In the genomic region with DNA sequence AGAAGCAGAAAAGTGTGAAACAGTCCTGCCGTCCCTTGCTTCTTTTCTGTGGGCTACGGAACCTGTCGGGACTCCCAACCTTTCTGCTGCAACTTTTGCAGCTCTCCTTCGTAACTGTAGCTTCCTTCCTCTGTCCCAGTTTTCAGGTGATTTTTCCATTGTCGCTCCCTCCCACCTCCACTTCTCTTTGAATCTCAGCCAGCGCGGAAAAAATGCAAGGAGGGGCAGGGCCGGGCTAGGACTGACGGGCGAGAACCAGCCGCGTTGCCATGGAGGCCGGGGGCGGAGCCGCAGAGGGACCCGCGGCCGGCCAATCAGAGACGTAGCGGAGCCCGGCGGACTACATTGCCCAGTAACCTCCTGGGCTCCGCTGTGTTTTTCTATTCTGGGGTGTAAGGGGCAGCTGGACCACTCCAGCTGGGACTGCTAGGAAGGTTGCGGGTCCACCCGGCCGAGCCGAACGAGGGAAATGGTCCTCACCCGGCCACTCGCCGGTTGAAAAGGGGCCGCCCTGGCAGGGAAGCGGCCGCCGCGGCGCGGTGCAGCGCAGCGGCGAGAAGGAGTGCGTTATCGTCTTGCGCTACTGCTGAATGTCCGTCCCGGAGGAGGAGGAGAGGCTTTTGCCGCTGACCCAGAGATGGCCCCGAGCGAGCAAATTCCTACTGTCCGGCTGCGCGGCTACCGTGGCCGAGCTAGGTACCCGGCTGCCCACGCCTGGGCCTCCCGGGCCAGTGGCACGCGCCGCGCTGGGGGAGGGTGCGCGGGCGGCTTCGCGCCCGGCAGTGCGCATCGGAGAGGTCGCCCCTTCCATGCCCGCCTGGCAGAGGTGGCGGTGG, we compare ENCODE assay signal across 1 cellular context.
TF ChIP-seq lines count a peak whose summit lies in the region.

A gene with protein sequence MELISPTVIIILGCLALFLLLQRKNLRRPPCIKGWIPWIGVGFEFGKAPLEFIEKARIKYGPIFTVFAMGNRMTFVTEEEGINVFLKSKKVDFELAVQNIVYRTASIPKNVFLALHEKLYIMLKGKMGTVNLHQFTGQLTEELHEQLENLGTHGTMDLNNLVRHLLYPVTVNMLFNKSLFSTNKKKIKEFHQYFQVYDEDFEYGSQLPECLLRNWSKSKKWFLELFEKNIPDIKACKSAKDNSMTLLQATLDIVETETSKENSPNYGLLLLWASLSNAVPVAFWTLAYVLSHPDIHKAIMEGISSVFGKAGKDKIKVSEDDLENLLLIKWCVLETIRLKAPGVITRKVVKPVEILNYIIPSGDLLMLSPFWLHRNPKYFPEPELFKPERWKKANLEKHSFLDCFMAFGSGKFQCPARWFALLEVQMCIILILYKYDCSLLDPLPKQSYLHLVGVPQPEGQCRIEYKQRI (minus strand): TSS at position 216 of the 836 bp plus-strand sequence. CDS start 236 bp downstream, outside the sequence.
TSS of gene SLC25A27 (plus strand) at position 373 of the 836 bp plus-strand sequence. CDS start at position 591, 218 bp downstream.

TF ChIP-seq in K562, 482 proteins besides CTCF, POLR2A, EP300 and RAD21 (continues in another document):
- 0 out of 4 replicates have a peak, but pooled peaks of 1 of the 2 experiments have one; percentile 46 for TF ChIP-seq UBTF (IDR thresholded peaks at IDR 0.05; ENCODE audit: borderline replicate concordance in 1 of 2, low read depth in 2 of 2, low read length in 2 of 2)
- TF ChIP-seq CHD1 (IDR thresholded peaks at IDR 0.05; ENCODE audit: low read length), result no peak
- TF ChIP-seq, protein P1, sequence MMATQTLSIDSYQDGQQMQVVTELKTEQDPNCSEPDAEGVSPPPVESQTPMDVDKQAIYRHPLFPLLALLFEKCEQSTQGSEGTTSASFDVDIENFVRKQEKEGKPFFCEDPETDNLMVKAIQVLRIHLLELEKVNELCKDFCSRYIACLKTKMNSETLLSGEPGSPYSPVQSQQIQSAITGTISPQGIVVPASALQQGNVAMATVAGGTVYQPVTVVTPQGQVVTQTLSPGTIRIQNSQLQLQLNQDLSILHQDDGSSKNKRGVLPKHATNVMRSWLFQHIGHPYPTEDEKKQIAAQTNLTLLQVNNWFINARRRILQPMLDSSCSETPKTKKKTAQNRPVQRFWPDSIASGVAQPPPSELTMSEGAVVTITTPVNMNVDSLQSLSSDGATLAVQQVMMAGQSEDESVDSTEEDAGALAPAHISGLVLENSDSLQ (IDR thresholded peaks at IDR 0.05), result peak; percentile 94
- peak; percentile 57; the same call in 1 of the 2 replicates for TF ChIP-seq ZNF143 (CRISPR knock-in tag; IDR thresholded peaks at IDR 0.05)
- TF ChIP-seq, protein P2, sequence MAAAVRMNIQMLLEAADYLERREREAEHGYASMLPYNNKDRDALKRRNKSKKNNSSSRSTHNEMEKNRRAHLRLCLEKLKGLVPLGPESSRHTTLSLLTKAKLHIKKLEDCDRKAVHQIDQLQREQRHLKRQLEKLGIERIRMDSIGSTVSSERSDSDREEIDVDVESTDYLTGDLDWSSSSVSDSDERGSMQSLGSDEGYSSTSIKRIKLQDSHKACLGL (CRISPR knock-in tag; IDR thresholded peaks at IDR 0.05; ENCODE audit: borderline replicate concordance, poor library complexity, severe bottlenecking), result no peak
- no peak for TF ChIP-seq RBM17 (IDR thresholded peaks at IDR 0.05; ENCODE audit: borderline replicate concordance, low read depth, low read length)
- TF ChIP-seq, protein P3, sequence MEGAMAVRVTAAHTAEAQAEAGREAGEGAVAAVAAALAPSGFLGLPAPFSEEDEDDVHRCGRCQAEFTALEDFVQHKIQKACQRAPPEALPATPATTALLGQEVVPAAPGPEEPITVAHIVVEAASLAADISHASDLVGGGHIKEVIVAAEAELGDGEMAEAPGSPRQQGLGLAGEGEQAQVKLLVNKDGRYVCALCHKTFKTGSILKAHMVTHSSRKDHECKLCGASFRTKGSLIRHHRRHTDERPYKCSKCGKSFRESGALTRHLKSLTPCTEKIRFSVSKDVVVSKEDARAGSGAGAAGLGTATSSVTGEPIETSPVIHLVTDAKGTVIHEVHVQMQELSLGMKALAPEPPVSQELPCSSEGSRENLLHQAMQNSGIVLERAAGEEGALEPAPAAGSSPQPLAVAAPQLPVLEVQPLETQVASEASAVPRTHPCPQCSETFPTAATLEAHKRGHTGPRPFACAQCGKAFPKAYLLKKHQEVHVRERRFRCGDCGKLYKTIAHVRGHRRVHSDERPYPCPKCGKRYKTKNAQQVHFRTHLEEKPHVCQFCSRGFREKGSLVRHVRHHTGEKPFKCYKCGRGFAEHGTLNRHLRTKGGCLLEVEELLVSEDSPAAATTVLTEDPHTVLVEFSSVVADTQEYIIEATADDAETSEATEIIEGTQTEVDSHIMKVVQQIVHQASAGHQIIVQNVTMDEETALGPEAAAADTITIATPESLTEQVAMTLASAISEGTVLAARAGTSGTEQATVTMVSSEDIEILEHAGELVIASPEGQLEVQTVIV (CRISPR knock-in tag; IDR thresholded peaks at IDR 0.05; ENCODE audit: borderline replicate concordance), result no peak
- 0 out of 2 replicates have a peak, but pooled peaks have one; percentile 38 for TF ChIP-seq PREB (CRISPR knock-in tag; IDR thresholded peaks at IDR 0.05)
- TF ChIP-seq DLX4 (CRISPR knock-in tag; IDR thresholded peaks at IDR 0.05), result no peak
- TF ChIP-seq ZNF436 (CRISPR knock-in tag; IDR thresholded peaks at IDR 0.05), result no peak
- TF ChIP-seq ZNF282 (CRISPR knock-in tag; IDR thresholded peaks at IDR 0.05), result 0 out of 2 replicates have a peak, but pooled peaks have one; percentile 24
- no peak for TF ChIP-seq PHF21A (IDR thresholded peaks at IDR 0.05; ENCODE audit: borderline replicate concordance, low read depth)
- TF ChIP-seq ZNF551 (CRISPR knock-in tag; IDR thresholded peaks at IDR 0.05), result no peak
- no peak for TF ChIP-seq ZBTB26 (CRISPR knock-in tag; IDR thresholded peaks at IDR 0.05)
- no peak for TF ChIP-seq CSDE1 (IDR thresholded peaks at IDR 0.05)
- no peak for TF ChIP-seq FOXJ2 (tag; IDR thresholded peaks at IDR 0.05)
- TF ChIP-seq HNRNPLL (IDR thresholded peaks at IDR 0.05; ENCODE audit: low read depth, low read length, poor library complexity, severe bottlenecking), result peak; percentile 71
- TF ChIP-seq RBM22 (IDR thresholded peaks at IDR 0.05; ENCODE audit: low read depth, low read length, poor library complexity, severe bottlenecking), result peak; percentile 32
- TF ChIP-seq, protein P4, sequence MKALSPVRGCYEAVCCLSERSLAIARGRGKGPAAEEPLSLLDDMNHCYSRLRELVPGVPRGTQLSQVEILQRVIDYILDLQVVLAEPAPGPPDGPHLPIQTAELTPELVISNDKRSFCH (CRISPR knock-in tag; IDR thresholded peaks at IDR 0.05), result no peak
- TF ChIP-seq, protein P4 (tag; IDR thresholded peaks at IDR 0.05), result no peak
- no peak for TF ChIP-seq EZH2 (IDR thresholded peaks at IDR 0.05; ENCODE audit: borderline replicate concordance, low read depth, low read length)
- no peak for TF ChIP-seq ZNF583 (CRISPR knock-in tag; IDR thresholded peaks at IDR 0.05)
- TF ChIP-seq JUNB (CRISPR knock-in tag; conservative IDR thresholded peaks at IDR 0.05), result no peak
- no peak for TF ChIP-seq ZBTB8A (IDR thresholded peaks at IDR 0.05; ENCODE audit: partially characterized antibody)
- TF ChIP-seq, protein P5, sequence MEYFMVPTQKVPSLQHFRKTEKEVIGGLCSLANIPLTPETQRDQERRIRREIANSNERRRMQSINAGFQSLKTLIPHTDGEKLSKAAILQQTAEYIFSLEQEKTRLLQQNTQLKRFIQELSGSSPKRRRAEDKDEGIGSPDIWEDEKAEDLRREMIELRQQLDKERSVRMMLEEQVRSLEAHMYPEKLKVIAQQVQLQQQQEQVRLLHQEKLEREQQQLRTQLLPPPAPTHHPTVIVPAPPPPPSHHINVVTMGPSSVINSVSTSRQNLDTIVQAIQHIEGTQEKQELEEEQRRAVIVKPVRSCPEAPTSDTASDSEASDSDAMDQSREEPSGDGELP (CRISPR knock-in tag; IDR thresholded peaks at IDR 0.05; ENCODE audit: borderline replicate concordance), result peak; percentile 61; the same call in 1 of the 2 replicates
- TF ChIP-seq GATAD2B (IDR thresholded peaks at IDR 0.05; ENCODE audit: borderline replicate concordance), result no peak
- 0 out of 6 replicates have a peak, but pooled peaks of 1 of the 3 experiments have one; percentile 29 for TF ChIP-seq ZBTB11 (CRISPR knock-in tag; IDR thresholded peaks at IDR 0.05)
- TF ChIP-seq SMARCE1 (IDR thresholded peaks at IDR 0.05), result no peak
- TF ChIP-seq KAT2B (IDR thresholded peaks at IDR 0.05; ENCODE audit: low read depth, low read length), result no peak
- TF ChIP-seq, protein P6, sequence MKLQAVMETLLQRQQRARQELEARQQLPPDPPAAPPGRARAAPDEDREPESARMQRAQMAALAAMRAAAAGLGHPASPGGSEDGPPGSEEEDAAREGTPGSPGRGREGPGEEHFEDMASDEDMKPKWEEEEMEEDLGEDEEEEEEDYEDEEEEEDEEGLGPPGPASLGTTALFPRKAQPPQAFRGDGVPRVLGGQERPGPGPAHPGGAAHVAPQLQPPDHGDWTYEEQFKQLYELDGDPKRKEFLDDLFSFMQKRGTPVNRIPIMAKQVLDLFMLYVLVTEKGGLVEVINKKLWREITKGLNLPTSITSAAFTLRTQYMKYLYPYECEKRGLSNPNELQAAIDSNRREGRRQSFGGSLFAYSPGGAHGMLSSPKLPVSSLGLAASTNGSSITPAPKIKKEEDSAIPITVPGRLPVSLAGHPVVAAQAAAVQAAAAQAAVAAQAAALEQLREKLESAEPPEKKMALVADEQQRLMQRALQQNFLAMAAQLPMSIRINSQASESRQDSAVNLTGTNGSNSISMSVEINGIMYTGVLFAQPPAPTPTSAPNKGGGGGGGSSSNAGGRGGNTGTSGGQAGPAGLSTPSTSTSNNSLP (IDR thresholded peaks at IDR 0.05; ENCODE audit: borderline replicate concordance, low read depth, low read length), result no peak
- no peak for TF ChIP-seq SNRNP70 (optimal IDR thresholded peaks at IDR 0.05; ENCODE audit: low read depth, low read length)
- TF ChIP-seq SIX5 (IDR thresholded peaks at IDR 0.05; ENCODE audit: borderline replicate concordance in 1 of 2, insufficient read depth in 1 of 2, low read depth in 1 of 2, low read length in 2 of 2), result peak; percentile 40 to 46; a peak in 3 of 4 replicates
- TF ChIP-seq HNRNPK (IDR thresholded peaks at IDR 0.05; ENCODE audit: low read depth, low read length, poor library complexity, severe bottlenecking), result no peak
- peak; percentile 53; the same call in 1 of the 2 replicates for TF ChIP-seq BMI1 (IDR thresholded peaks at IDR 0.05; ENCODE audit: low read length)
- no peak for TF ChIP-seq EWSR1 (IDR thresholded peaks at IDR 0.05; ENCODE audit: borderline replicate concordance, low read depth, partially characterized antibody)
